ENCODE assay signal across 31 cellular contexts in genomic region chr3:108044699-108045098, GRCh38. TPM values are rescaled to one million over a fixed set of nuclear protein-coding genes. Genes with fewer than 3 reads are reported as not detected.
DNase-seq lines count a peak whose midpoint lies in the region; ATAC-seq, FAIRE-seq and TF ChIP-seq lines count a peak whose summit lies in the region.
"Had no signal": no experiment of that assay in that cellular context is flagged by ENCODE, and none has a peak within 500 bp of the region (broad histone marks: within the 10 kb centered on the region; RNA-seq: fewer than 3 reads in every experiment).

No MANE protein-coding gene starts in this region.

- no peak overlapping the region for H2BK20ac ChIP-seq in H9 (ENCODE audit: low read depth, low read length, poor library complexity, severe bottlenecking)

- H3K4me3 Mint-ChIP-seq in activated T-cell treated with anti-CD3 and anti-CD28 coated beads, Interleukin-2, amount 50 U/mL, for 24 hours, result no peak overlapping the region
- no peak overlapping the region for H3K4me3 Mint-ChIP-seq in activated T-cell treated with anti-CD3 and anti-CD28 coated beads, Interleukin-2, amount 50 U/mL, for 4 hours
- no peak overlapping the region for H3K4me3 Mint-ChIP-seq in H9

- H3K23me2 ChIP-seq in H9 (ENCODE audit: insufficient read length, low read depth, low read length, poor library complexity, severe bottlenecking), result no peaks in the 10 kb centered on the region

- H2AFZ ChIP-seq in H9 (ENCODE audit: low read length), result no peak overlapping the region

- no peak for DNase-seq in activated T-cell treated with anti-CD3 and anti-CD28 coated beads, Interleukin-2, amount 50 U/mL, for 24 hours
- no peak for DNase-seq in activated T-cell treated with anti-CD3 and anti-CD28 coated beads, Interleukin-2, amount 50 U/mL, for 4 hours
- DNase-seq in GM12891 (ENCODE audit: insufficient read length, low spot score) (no peak), pons (ENCODE audit: low spot score) (peak; percentile 74), left lobe of liver (ENCODE audit: low spot score) (no peak), H9 (no peak)
- DNase-seq: activated gamma-delta T cell treated with Interleukin-2 at 50 U/mL for 16 hours; activated T-cell treated with anti-CD3 and anti-CD28 coated beads for 4 hours; HCEC 1CT; KG1; lower lobe of right lung; MG63; NCI-H1105 treated with DMSO at 0.1 percent for 48 hours; NCI-H2029; NCI-H2227 treated with DMSO at 0.1 percent for 48 hours; NCI-H526 treated with DMSO at 0.1 percent for 48 hours; Peyer's patch; right lobe of liver; SIG-M5; stimulated activated CD4-positive, alpha-beta T cell treated with anti-CD3 and anti-CD28 coated beads, Interleukin-4, amount 100 ng/mL, for 4 hours; stimulated activated naive CD4-positive, alpha-beta T cell; SW 1271 had no signal

- no peak overlapping the region for H2BK15ac ChIP-seq in H9 (ENCODE audit: low read depth, low read length)

- H3K4me1 ChIP-seq in H9 (ENCODE audit: insufficient read depth, low read length), result peaks cover 3% of the 10 kb centered on the region; the same call in 1 of the 2 replicates
- H3K4me1 ChIP-seq: lower lobe of right lung, Peyer's patch, right lobe of liver had no signal

- H4K5ac ChIP-seq in H9 (ENCODE audit: insufficient read length, low read depth, low read length), result no peak overlapping the region

- peak; percentile 70 for FAIRE-seq in GM12891 (lab: Jason Lieb, UNC)
- FAIRE-seq: A204.1, bronchial epithelial cell, G401.6, HTR-8/SVneo had no signal

- H3K36me3 Mint-ChIP-seq in activated T-cell treated with anti-CD3 and anti-CD28 coated beads, Interleukin-2, amount 50 U/mL, for 24 hours (ENCODE audit: low read depth), result peaks cover 84% of the 10 kb centered on the region
- peaks cover 41% of the 10 kb centered on the region for H3K36me3 Mint-ChIP-seq in activated T-cell treated with anti-CD3 and anti-CD28 coated beads, Interleukin-2, amount 50 U/mL, for 4 hours (ENCODE audit: insufficient read depth)
- no peaks in the 10 kb centered on the region; a peak in 1 of 7 replicates for H3K36me3 Mint-ChIP-seq in H9 (ENCODE audit: insufficient read depth in 1 of 3, low read depth in 3 of 3)

- ATAC-seq in activated T-cell treated with anti-CD3 and anti-CD28 coated beads, Interleukin-2, amount 50 U/mL, for 4 hours, result no peak
- ATAC-seq in GM21515 (IDR thresholded peaks at IDR 0.05; ENCODE audit: unreplicated experiment), result no peak
- ATAC-seq in left lobe of liver, result no peak
- ATAC-seq: lower lobe of right lung, right lobe of liver had no signal

- no peaks in the 10 kb centered on the region for H3K27me3 ChIP-seq in H9 (ENCODE audit: insufficient read depth, low read length)
- H3K27me3 ChIP-seq: MG63, neutrophil, Peyer's patch, right lobe of liver had no signal

- H4K8ac ChIP-seq in H9 (replicated peaks; ENCODE audit: insufficient read length, low read depth, low read length), result no peak overlapping the region

- TF ChIP-seq CTCF in H9 (conservative IDR thresholded peaks at IDR 0.05), result no peak

- no peak overlapping the region for H2BK5ac ChIP-seq in H9 (ENCODE audit: insufficient read length, low read length)

- no peak overlapping the region for H3K14ac ChIP-seq in H9 (ENCODE audit: insufficient read depth, low read length)

- no peaks in the 10 kb centered on the region for H3K9me3 Mint-ChIP-seq in activated T-cell treated with anti-CD3 and anti-CD28 coated beads, Interleukin-2, amount 50 U/mL, for 24 hours
- H3K9me3 Mint-ChIP-seq in activated T-cell treated with anti-CD3 and anti-CD28 coated beads, Interleukin-2, amount 50 U/mL, for 4 hours, result no peaks in the 10 kb centered on the region
- no peaks in the 10 kb centered on the region for H3K9me3 Mint-ChIP-seq in H9

- H3K27me3 Mint-ChIP-seq in activated T-cell treated with anti-CD3 and anti-CD28 coated beads, Interleukin-2, amount 50 U/mL, for 24 hours, result no peaks in the 10 kb centered on the region
- H3K27me3 Mint-ChIP-seq in activated T-cell treated with anti-CD3 and anti-CD28 coated beads, Interleukin-2, amount 50 U/mL, for 4 hours (ENCODE audit: low read depth), result no peaks in the 10 kb centered on the region
- H3K27me3 Mint-ChIP-seq in H9 (ENCODE audit: low read depth), result no peaks in the 10 kb centered on the region
- H3K27me3 Mint-ChIP-seq: progenitor cell of endocrine pancreas had no signal

- no peak overlapping the region for H4K91ac ChIP-seq in H9 (ENCODE audit: insufficient read length, low read depth, low read length)

- no peak overlapping the region for H2AK5ac ChIP-seq in H9 (ENCODE audit: insufficient read length, low read length)

- H3K79me2 ChIP-seq in H9 (ENCODE audit: insufficient read depth, low read length), result no peaks in the 10 kb centered on the region

- H3K4me2 ChIP-seq in H9 (ENCODE audit: insufficient read depth, insufficient read length, low read length), result no peak overlapping the region

- no peaks in the 10 kb centered on the region for H4K20me1 ChIP-seq in H9 (ENCODE audit: control insufficient read depth, insufficient read depth, insufficient read length)

- H3K27ac ChIP-seq in cingulate gyrus (ENCODE audit: low read depth, low read length) (peak overlapping the region; percentile 11), H9 (ENCODE audit: insufficient read length, low read depth, low read length) (no peak overlapping the region)
- H3K27ac ChIP-seq: coronary artery, lower lobe of right lung, neutrophil, Peyer's patch, right lobe of liver had no signal

- H3K9me3 ChIP-seq in H9 (ENCODE audit: control insufficient read depth, low read depth, low read length), result no peaks in the 10 kb centered on the region
- H3K9me3 ChIP-seq: lower lobe of right lung, MG63, neutrophil, Peyer's patch, right lobe of liver had no signal

- peaks cover 25% of the 10 kb centered on the region for H3K4me1 Mint-ChIP-seq in activated T-cell treated with anti-CD3 and anti-CD28 coated beads, Interleukin-2, amount 50 U/mL, for 24 hours (ENCODE audit: low read depth)
- H3K4me1 Mint-ChIP-seq in activated T-cell treated with anti-CD3 and anti-CD28 coated beads, Interleukin-2, amount 50 U/mL, for 4 hours (ENCODE audit: low read depth), result peaks cover 19% of the 10 kb centered on the region
- H3K4me1 Mint-ChIP-seq in H9, result peaks cover 8 to 15% of the 10 kb centered on the region in 2 experiments

- H3T11ph ChIP-seq in H9 (ENCODE audit: low read length), result no peak overlapping the region

- no peaks in the 10 kb centered on the region for H3K79me1 ChIP-seq in H9 (ENCODE audit: insufficient read depth, low read depth, low read length, poor library complexity, severe bottlenecking)

- no peak overlapping the region for H3K56ac ChIP-seq in H9 (ENCODE audit: insufficient read length, low read depth, low read length)

- H3K4ac ChIP-seq in H9 (ENCODE audit: low read depth, low read length), result no peak overlapping the region

- H3K27ac Mint-ChIP-seq in activated T-cell treated with anti-CD3 and anti-CD28 coated beads, Interleukin-2, amount 50 U/mL, for 24 hours, result peak overlapping the region; percentile 20
- peak overlapping the region in 1 of 3 experiments; percentile 69; a peak in 4 of 7 replicates for H3K27ac Mint-ChIP-seq in H9
- H3K27ac Mint-ChIP-seq: progenitor cell of endocrine pancreas had no signal

- no peak overlapping the region for H3K18ac ChIP-seq in H9 (ENCODE audit: insufficient read length, low read depth, low read length)

- no peak overlapping the region for H3K23ac ChIP-seq in H9 (ENCODE audit: insufficient read length, low read depth, low read length)

- H2BK12ac ChIP-seq in H9 (ENCODE audit: insufficient read length, low read depth, low read length), result no peak overlapping the region

- H3K9ac ChIP-seq in H9 (ENCODE audit: extremely low read depth, insufficient read length, low read length), result no peak overlapping the region

- no peak for TF ChIP-seq POLR2A in GM12891 (IDR thresholded peaks at IDR 0.05; ENCODE audit: low read depth, low read length)

- H2BK120ac ChIP-seq in H9 (ENCODE audit: low read depth, low read length, poor library complexity, severe bottlenecking), result no peak overlapping the region

TF ChIP-seq in GM12891, 5 proteins besides CTCF, POLR2A, EP300 and RAD21:
- TF ChIP-seq PAX5 (IDR thresholded peaks at IDR 0.05; ENCODE audit: insufficient read depth, low read length, severe bottlenecking) (no peak), TAF1 (IDR thresholded peaks at IDR 0.05; ENCODE audit: low read depth, low read length) (no peak), POU2F2 (IDR thresholded peaks at IDR 0.05; ENCODE audit: low read depth, low read length) (no peak), POLR2AphosphoS5 (IDR thresholded peaks at IDR 0.05; ENCODE audit: low read depth, low read length) (no peak), SPI1 (IDR thresholded peaks at IDR 0.05; ENCODE audit: low read depth, low read length) (no peak)

RNA-seq across cellular contexts. Expression of gene CD47, which starts 46.1 kb away (rescaled TPM):
- 100 to 1,000 TPM; 112 to 126 (median 115) TPM for total RNA-seq in activated T-cell treated with anti-CD3 and anti-CD28 coated beads, Interleukin-2, amount 50 U/mL, for 4 hours
- 62.8 TPM for polyA plus RNA-seq in GM12891 (2012; ENCODE audit: low read depth, missing spikeins)
- 21.8 TPM for total RNA-seq in left lobe of liver
- 15.4 and 18.8 TPM in 2 replicates for total RNA-seq in H9 (2021)
